In the genomic region with DNA sequence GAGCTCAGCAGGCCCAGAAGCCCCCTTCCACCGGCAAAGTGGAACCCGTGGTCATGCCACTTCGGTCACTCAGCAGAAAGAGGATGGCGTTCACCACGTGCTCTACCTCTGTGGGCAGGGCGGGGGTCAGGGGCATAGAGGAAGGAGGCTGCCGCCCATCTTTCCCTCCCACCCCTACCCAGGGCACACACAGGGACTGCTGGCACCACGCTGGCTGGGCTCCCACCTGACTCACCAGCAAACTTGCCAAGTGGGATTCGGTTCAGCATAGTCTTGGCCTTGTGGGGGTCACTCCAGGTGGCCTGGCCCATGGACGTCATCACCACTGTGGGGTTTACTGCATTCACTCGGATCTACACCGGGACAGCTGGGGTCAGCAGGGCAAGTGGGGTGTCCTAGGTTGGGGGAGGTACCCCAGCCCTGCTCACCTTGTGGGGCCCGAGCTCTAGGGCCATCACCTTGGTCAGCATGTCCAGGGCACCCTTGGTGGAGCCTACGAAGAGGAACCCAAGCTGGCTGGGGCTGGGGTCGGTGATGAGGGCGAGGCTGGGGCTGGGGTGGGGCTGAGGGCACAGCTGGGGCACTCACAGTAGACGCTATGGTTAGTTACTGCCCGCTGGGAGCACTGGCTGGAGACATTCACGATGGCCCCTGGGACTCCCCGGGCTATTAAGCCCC, we compare ENCODE assay signal across 13 cellular contexts. TPM values are rescaled to one million over a fixed set of nuclear protein-coding genes. Genes with fewer than 3 reads are reported as not detected.
DNase-seq lines count a peak whose midpoint lies in the region; ATAC-seq and TF ChIP-seq lines count a peak whose summit lies in the region.
"Had no signal": no experiment of that assay in that cellular context is flagged by ENCODE, and none has a peak within 500 bp of the region (broad histone marks: within the 10 kb centered on the region; RNA-seq: fewer than 3 reads in every experiment).

No MANE protein-coding gene starts in this region.

- H3K9me3 ChIP-seq in iPS-20b (ENCODE audit: insufficient read depth, low read depth, low read length): no peaks in the 10 kb centered on the region
- H3K9me3 ChIP-seq in stomach: no peaks in the 10 kb centered on the region

- TF ChIP-seq EP300 in stomach (IDR thresholded peaks at IDR 0.05): no peak

- intact Hi-C loops in activated CD4-positive, alpha-beta T cell treated with anti-CD3 and anti-CD28 coated beads for 36 hours (cut with DNase I, micrococcal nuclease): loop anchor here (2.0 to 10.0 kb wide), 3 partner anchors 13 to 415 kb away; a partner anchor contains a TSS
- intact Hi-C loops in stomach (cut with DNase I; ENCODE audit: low total_unique reads) (no loop called here), head of caudate nucleus (cut with DNase I) (no loop called here)

- TF ChIP-seq CTCF in stomach (IDR thresholded peaks at IDR 0.05): no peak

- H3K36me3 ChIP-seq in iPS-20b (ENCODE audit: insufficient read depth, low read depth, low read length) (peaks cover 5% of the 10 kb centered on the region; the same call in 1 of the 2 replicates), stomach (peaks cover 0 to 15% (median 6%) of the 10 kb centered on the region in 4 donors)

- POLR2A ChIA-PET in activated CD4-positive, alpha-beta T cell treated with anti-CD3 and anti-CD28 coated beads for 36 hours (lab: Charles Lee): interaction anchor here (0.6 to 0.9 kb wide), 2 partner anchors 284 to 332 kb away, joined by 3 to 10 read pairs; no protein-coding TSS in a partner anchor
- POLR2A ChIA-PET in activated CD4-positive, alpha-beta memory T cell treated with anti-CD3 and anti-CD28 coated beads, Interleukin-2, amount 10 ng/mL, durations not matched to agents 7 days and 5 days (lab: Charles Lee): interaction anchor here (0.8 to 5.3 kb wide), 6 partner anchors 14 to 164 kb away, joined by 3 to 41 read pairs (median 6); a partner anchor contains a TSS

- H3K4me3 ChIP-seq in iPS-20b (ENCODE audit: low read length) (peak overlapping the region; percentile 73), stomach (peak overlapping the region; percentile 67 to 87 (median 70))

- H3K9me3 Mint-ChIP-seq in activated CD4-positive, alpha-beta T cell treated with anti-CD3 and anti-CD28 coated beads for 36 hours (ENCODE audit: low read depth): no peaks in the 10 kb centered on the region
- H3K9me3 Mint-ChIP-seq in activated CD4-positive, alpha-beta memory T cell treated with anti-CD3 and anti-CD28 coated beads, Interleukin-2, amount 10 ng/mL, durations not matched to agents 7 days and 5 days: no peaks in the 10 kb centered on the region

- H3K27me3 ChIP-seq in iPS-20b (ENCODE audit: insufficient read depth, low read length): 0 out of 2 replicates have a peak, but pooled peaks cover 3% of the 10 kb centered on the region
- H3K27me3 ChIP-seq in stomach: peaks cover 0 to 14% (median 8%) of the 10 kb centered on the region in 3 donors

- H3K27ac ChIP-seq in iPS-20b (ENCODE audit: low read length) (no peak overlapping the region), stomach (peak overlapping the region; percentile 91 to 97 (median 96)), caudate nucleus (ENCODE audit: low read depth, low read length) (no peak overlapping the region)

- CTCF ChIA-PET in activated CD4-positive, alpha-beta T cell treated with anti-CD3 and anti-CD28 coated beads for 36 hours (lab: Charles Lee): interaction anchor here (0.9 to 1.8 kb wide), 4 partner anchors 13 to 77 kb away, joined by 3 to 7 read pairs (median 3); a partner anchor contains a TSS
- CTCF ChIA-PET in activated CD4-positive, alpha-beta memory T cell treated with anti-CD3 and anti-CD28 coated beads, Interleukin-2, amount 10 ng/mL, durations not matched to agents 7 days and 5 days (lab: Charles Lee): interaction anchor here (1.3 kb wide), 1 partner anchor 15 kb away, joined by 3 read pairs; no protein-coding TSS in a partner anchor

- H3K36me3 Mint-ChIP-seq in activated CD4-positive, alpha-beta T cell treated with anti-CD3 and anti-CD28 coated beads for 36 hours (ENCODE audit: low read depth): peaks cover 7% of the 10 kb centered on the region
- peaks cover 8% of the 10 kb centered on the region for H3K36me3 Mint-ChIP-seq in activated CD4-positive, alpha-beta memory T cell treated with anti-CD3 and anti-CD28 coated beads, Interleukin-2, amount 10 ng/mL, durations not matched to agents 7 days and 5 days (ENCODE audit: low read depth)

- H3K4me1 ChIP-seq in iPS-20b (ENCODE audit: insufficient read depth, low read length): peaks cover 6% of the 10 kb centered on the region; the same call in 1 of the 2 replicates
- peaks cover 22 to 58% (median 49%) of the 10 kb centered on the region in 4 donors for H3K4me1 ChIP-seq in stomach

- H3K27ac Mint-ChIP-seq in activated CD4-positive, alpha-beta T cell treated with anti-CD3 and anti-CD28 coated beads for 36 hours: no peak overlapping the region
- H3K27ac Mint-ChIP-seq in activated CD4-positive, alpha-beta memory T cell treated with anti-CD3 and anti-CD28 coated beads, Interleukin-2, amount 10 ng/mL, durations not matched to agents 7 days and 5 days: no peak overlapping the region

- peaks cover 23% of the 10 kb centered on the region for H3K4me1 Mint-ChIP-seq in activated CD4-positive, alpha-beta T cell treated with anti-CD3 and anti-CD28 coated beads for 36 hours
- peaks cover 28% of the 10 kb centered on the region for H3K4me1 Mint-ChIP-seq in activated CD4-positive, alpha-beta memory T cell treated with anti-CD3 and anti-CD28 coated beads, Interleukin-2, amount 10 ng/mL, durations not matched to agents 7 days and 5 days

- no peak for DNase-seq in activated CD4-positive, alpha-beta T cell treated with anti-CD3 and anti-CD28 coated beads for 36 hours
- no peak for DNase-seq in activated CD4-positive, alpha-beta T cell treated with anti-CD3 and anti-CD28 coated beads for 1 hour
- no peak for DNase-seq in activated CD4-positive, alpha-beta memory T cell treated with anti-CD3 and anti-CD28 coated beads, Interleukin-2, amount 10 ng/mL, durations not matched to agents 7 days and 5 days
- DNase-seq in stomach: no peak
- DNase-seq in OCI-M2 (lab: John Stamatoyannopoulos, UW; ENCODE audit: unreplicated experiment): no peak
- no peak for DNase-seq in head of caudate nucleus
- no peak for DNase-seq in caudate nucleus (lab: John Stamatoyannopoulos, UW)
- DNase-seq: activated effector memory CD4-positive, alpha-beta T cell treated with Interleukin-2 at 50 U/mL for 16 hours; AML-193; GOT3; NCI-H2171; retina had no signal

- no peak for ATAC-seq in activated CD4-positive, alpha-beta T cell treated with anti-CD3 and anti-CD28 coated beads for 36 hours

- peak overlapping the region; percentile 82 for H3K4me3 Mint-ChIP-seq in activated CD4-positive, alpha-beta T cell treated with anti-CD3 and anti-CD28 coated beads for 36 hours
- peak overlapping the region; percentile 83 for H3K4me3 Mint-ChIP-seq in activated CD4-positive, alpha-beta memory T cell treated with anti-CD3 and anti-CD28 coated beads, Interleukin-2, amount 10 ng/mL, durations not matched to agents 7 days and 5 days

- 0 out of 2 replicates have a peak overlapping the region, but pooled peaks have one; percentile 64 for H3K9ac ChIP-seq in iPS-20b (ENCODE audit: low read depth, low read length)

- 61 to 82% (median 69%) methylated on average over 9 to 20 of the region's 20 CpGs for WGBS in stomach, 5 donors

- TF ChIP-seq POLR2A in stomach (IDR thresholded peaks at IDR 0.05): no peak

- no peaks in the 10 kb centered on the region for H3K27me3 Mint-ChIP-seq in activated CD4-positive, alpha-beta T cell treated with anti-CD3 and anti-CD28 coated beads for 36 hours
- H3K27me3 Mint-ChIP-seq in activated CD4-positive, alpha-beta memory T cell treated with anti-CD3 and anti-CD28 coated beads, Interleukin-2, amount 10 ng/mL, durations not matched to agents 7 days and 5 days: no peaks in the 10 kb centered on the region

RNA-seq across cellular contexts. Expression of a gene that starts 1.4 kb away (rescaled TPM):
- 100 to 1,000 TPM; 105 to 166 TPM for total RNA-seq in activated CD4-positive, alpha-beta T cell treated with anti-CD3 and anti-CD28 coated beads for 36 hours
- 10 to 100 TPM; 93.9 to 95.2 TPM for total RNA-seq in activated CD4-positive, alpha-beta memory T cell treated with anti-CD3 and anti-CD28 coated beads, Interleukin-2, amount 10 ng/mL, durations not matched to agents 7 days and 5 days
- total RNA-seq in stomach: 100 to 1,000 TPM in 2 of 5 donors, 10 to 100 TPM in 3; 11.1 to 461 (median 100.0) TPM
- 100 to 1,000 TPM; 352 to 403 (median 396) TPM for polyA plus RNA-seq in stomach

RNA-seq across cellular contexts. Expression of a gene that starts 4.6 kb away (rescaled TPM):
- 10 to 100 TPM in 1 of 2 experiments, 1 to 10 TPM in 1; 9.6 to 10.6 TPM for total RNA-seq in activated CD4-positive, alpha-beta T cell treated with anti-CD3 and anti-CD28 coated beads for 36 hours
- total RNA-seq in activated CD4-positive, alpha-beta memory T cell treated with anti-CD3 and anti-CD28 coated beads, Interleukin-2, amount 10 ng/mL, durations not matched to agents 7 days and 5 days: 1 to 10 TPM; 7.9 to 8.1 TPM
- 10 to 100 TPM in 1 of 5 donors, 1 to 10 TPM in 3, not detected in 1; 1.2 to 11.6 (median 2.5) TPM for total RNA-seq in stomach
- polyA plus RNA-seq in stomach: 10 to 100 TPM; 13.1 to 24.8 (median 16.2) TPM

RNA-seq across cellular contexts. Expression of a gene that starts 13.0 kb away (rescaled TPM):
- total RNA-seq in activated CD4-positive, alpha-beta T cell treated with anti-CD3 and anti-CD28 coated beads for 36 hours: 10 to 100 TPM; 17.6 to 20.6 TPM
- total RNA-seq in activated CD4-positive, alpha-beta memory T cell treated with anti-CD3 and anti-CD28 coated beads, Interleukin-2, amount 10 ng/mL, durations not matched to agents 7 days and 5 days: 10 to 100 TPM; 34.8 to 35.5 TPM
- 100 to 1,000 TPM in 1 of 5 donors, 10 to 100 TPM in 3, 1 to 10 TPM in 1; 8.3 to 171 (median 42.9) TPM for total RNA-seq in stomach
- polyA plus RNA-seq in stomach: 10 to 100 TPM; 12.7 to 21.1 (median 20.9) TPM

RNA-seq across cellular contexts. Expression of a gene that starts 13.4 kb away (rescaled TPM):
- 10 to 100 TPM; 77.5 to 84.1 TPM for total RNA-seq in activated CD4-positive, alpha-beta T cell treated with anti-CD3 and anti-CD28 coated beads for 36 hours
- 10 to 100 TPM; 52.7 to 54.7 TPM for total RNA-seq in activated CD4-positive, alpha-beta memory T cell treated with anti-CD3 and anti-CD28 coated beads, Interleukin-2, amount 10 ng/mL, durations not matched to agents 7 days and 5 days
- total RNA-seq in stomach: 100 to 1,000 TPM in 2 of 5 donors, 10 to 100 TPM in 3; 22.0 to 213 (median 53.1) TPM
- 100 to 1,000 TPM; 142 to 231 (median 215) TPM for polyA plus RNA-seq in stomach

RNA-seq across cellular contexts. Expression of a gene that starts 15.5 kb away (rescaled TPM):
- 10 to 100 TPM; 16.9 to 17.5 TPM for total RNA-seq in activated CD4-positive, alpha-beta T cell treated with anti-CD3 and anti-CD28 coated beads for 36 hours
- 10 to 100 TPM; 26.3 to 28.4 TPM for total RNA-seq in activated CD4-positive, alpha-beta memory T cell treated with anti-CD3 and anti-CD28 coated beads, Interleukin-2, amount 10 ng/mL, durations not matched to agents 7 days and 5 days
- 10 to 100 TPM; 12.5 to 66.5 (median 28.3) TPM for total RNA-seq in stomach
- polyA plus RNA-seq in stomach: 10 to 100 TPM; 22.5 to 55.2 (median 26.0) TPM

Comparison
In these comparisons a context has a peak if more than half of its experiments do, and no peak if none do; other contexts are left out.
1. H3K27ac ChIP-seq: peak in stomach (5 of 5); none in iPS-20b (single experiment) and caudate nucleus (single experiment).
2. intact Hi-C loops: an anchor here in activated CD4-positive, alpha-beta T cell treated with anti-CD3 and anti-CD28 coated beads for 36 hours (2.0 to 10.0 kb wide); none called in stomach and head of caudate nucleus.